12 cellular contexts compared by ENCODE assay signal in the genomic region with DNA sequence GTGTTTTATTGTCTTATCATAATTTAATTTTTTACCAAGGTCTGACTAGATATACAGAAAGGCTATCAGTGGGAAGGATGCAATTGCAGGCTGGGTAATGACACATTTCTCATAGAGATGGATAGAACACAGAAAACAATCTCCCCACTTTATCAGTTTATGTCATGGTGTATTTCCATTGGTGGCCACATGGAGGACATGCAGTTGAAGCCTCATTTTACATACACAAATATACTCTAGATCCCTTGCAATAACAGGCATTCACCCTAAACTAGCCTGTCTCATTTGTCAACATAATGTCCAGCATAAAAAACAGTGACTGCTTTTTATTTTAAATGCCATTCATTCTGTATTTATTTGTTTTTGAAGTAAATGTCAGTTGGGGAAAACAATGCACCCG.
DNase-seq lines count a peak whose midpoint lies in the region; ATAC-seq and TF ChIP-seq lines count a peak whose summit lies in the region.
"Had no signal": no experiment of that assay in that cellular context is flagged by ENCODE, and none has a peak within 500 bp of the region (broad histone marks: within the 10 kb centered on the region; RNA-seq: fewer than 3 reads in every experiment).

No MANE protein-coding gene starts in this region.

- DNase-seq in AML-193 (lab: John Stamatoyannopoulos, UW) (peak; percentile 2 to 4), HT-29 (ENCODE audit: low spot score) (peak; percentile 38), coronary artery (ENCODE audit: low spot score) (no peak), GF-D8 (lab: John Stamatoyannopoulos, UW) (no peak), hypothalamus (lab: John Stamatoyannopoulos, UW) (no peak), left colon (no peak)
- DNase-seq: activated gamma-delta T cell treated with Interleukin-2 at 50 U/mL for 16 hours; CD4-positive, alpha-beta T cell; GOT3; MG63 had no signal

- H3K4me3 ChIP-seq in coronary artery: no peak overlapping the region
- H3K4me3 ChIP-seq: MG63 had no signal

- intact Hi-C loops in left colon (cut with DNase I, micrococcal nuclease): no loop called here

- ATAC-seq in GM18867 (IDR thresholded peaks at IDR 0.05; ENCODE audit: unreplicated experiment) (peak; percentile 62), GM19328 (IDR thresholded peaks at IDR 0.05; ENCODE audit: unreplicated experiment) (no peak), left colon (no peak)

- TF ChIP-seq CTCF in coronary artery (IDR thresholded peaks at IDR 0.05): peak; percentile 14

- H3K27ac ChIP-seq in coronary artery: no peak overlapping the region

Comparison
In these comparisons a context has a peak if more than half of its experiments do, and no peak if none do; other contexts are left out.
1. DNase-seq: peak in AML-193 (2 of 2) and HT-29 (single experiment); none in coronary artery (single experiment), GF-D8 (single experiment), hypothalamus (0 of 51) and left colon (0 of 2).